Comparison of ENCODE assay signal across 22 cellular contexts in genomic region chr6:3731700-3732099, GRCh38. TPM values are rescaled to one million over a fixed set of nuclear protein-coding genes. Genes with fewer than 3 reads are reported as not detected.
DNase-seq lines count a peak whose midpoint lies in the region; ATAC-seq and TF ChIP-seq lines count a peak whose summit lies in the region.
"Had no signal": no experiment of that assay in that cellular context is flagged by ENCODE, and none has a peak within 500 bp of the region (broad histone marks: within the 10 kb centered on the region; RNA-seq: fewer than 3 reads in every experiment).

No MANE protein-coding gene starts in this region.

- 0 out of 2 replicates have a peak overlapping the region, but pooled peaks have one; percentile 12 for H3K9ac ChIP-seq in GM23248

- 63 to 68% methylated on average over 7 of the region's 7 CpGs for WGBS in GM23248 (ENCODE audit: low coverage in 1 of 2, low lambda C conversion rate in 2 of 2, missing lambda C conversion rate in 2 of 2), 2 experiments

- TF ChIP-seq CTCF in mesothelial cell of epicardium (IDR thresholded peaks at IDR 0.05; ENCODE audit: unreplicated experiment), result no peak

- no peaks in the 10 kb centered on the region for H3K27me3 ChIP-seq in GM23248 (replicated peaks; ENCODE audit: insufficient read depth)
- H3K27me3 ChIP-seq: breast epithelium, uterus had no signal

- H4K20me1 ChIP-seq in GM23248 (ENCODE audit: insufficient read depth), result peaks cover 29% of the 10 kb centered on the region

- H3K9me3 ChIP-seq in GM23248 (ENCODE audit: low read depth) (no peaks in the 10 kb centered on the region), T-helper 17 cell (ENCODE audit: control insufficient read depth, low read length, poor library complexity, severe bottlenecking) (no peaks in the 10 kb centered on the region)
- H3K9me3 ChIP-seq: breast epithelium, uterus had no signal

- H3F3A ChIP-seq in GM23248 (ENCODE audit: insufficient read depth), result peaks cover 86% of the 10 kb centered on the region

- H3K27me3 Mint-ChIP-seq in mesothelial cell of epicardium (ENCODE audit: low read depth) (no peaks in the 10 kb centered on the region), T-helper 17 cell (peaks cover 33% of the 10 kb centered on the region)
- H3K27me3 Mint-ChIP-seq: IgD-negative memory B cell had no signal

- no peak for ATAC-seq in HG02588 (IDR thresholded peaks at IDR 0.05; ENCODE audit: unreplicated experiment)
- ATAC-seq in T-helper 17 cell, result no peak
- ATAC-seq in HG03108 (IDR thresholded peaks at IDR 0.05; ENCODE audit: unreplicated experiment), result no peak
- ATAC-seq: activated CD4-positive, CD25-positive, alpha-beta regulatory T cell treated with anti-CD3 and anti-CD28 coated beads, Interleukin-2, amount 50 U/mL, for 24 hours; activated naive CD8-positive, alpha-beta T cell treated with anti-CD3 and anti-CD28 coated beads, Interleukin-2, amount 50 U/mL, for 24 hours had no signal

- peak overlapping the region; percentile 43 for H3K27ac ChIP-seq in GM23248
- H3K27ac ChIP-seq: C4-2B, uterus had no signal

- no peak overlapping the region for H3K4me3 ChIP-seq in GM23248
- H3K4me3 ChIP-seq: breast epithelium, uterus had no signal

- H3K4me3 Mint-ChIP-seq in mesothelial cell of epicardium (no peak overlapping the region), T-helper 17 cell (no peak overlapping the region)
- H3K4me3 Mint-ChIP-seq: activated CD4-positive, alpha-beta memory T cell treated with anti-CD3 and anti-CD28 coated beads, Interleukin-2, amount 10 ng/mL, durations not matched to agents 7 days and 5 days; activated naive CD8-positive, alpha-beta T cell treated with anti-CD3 and anti-CD28 coated beads, Interleukin-2, amount 50 U/mL, for 24 hours; IgD-negative memory B cell had no signal

- peaks cover 99% of the 10 kb centered on the region for H3K79me2 ChIP-seq in GM23248 (ENCODE audit: insufficient read depth)

- H3K36me3 ChIP-seq in GM23248 (ENCODE audit: low read depth), result peaks cover 65% of the 10 kb centered on the region
- H3K36me3 ChIP-seq: uterus had no signal

- in situ Hi-C loops in GM23248 (cut with MboI), result loop anchor here (5.0 kb wide), 1 partner anchor 449 kb away; no protein-coding TSS in a partner anchor

- H3K9me2 ChIP-seq in GM23248 (ENCODE audit: insufficient read depth), result no peaks in the 10 kb centered on the region

- H3K9me3 Mint-ChIP-seq in mesothelial cell of epicardium, result peaks cover 8% of the 10 kb centered on the region
- H3K9me3 Mint-ChIP-seq: activated naive CD8-positive, alpha-beta T cell treated with anti-CD3 and anti-CD28 coated beads, Interleukin-2, amount 50 U/mL, for 24 hours had no signal

- H3K4me2 ChIP-seq in GM23248 (ENCODE audit: unreplicated experiment), result peak overlapping the region; percentile 30

- peaks cover 11% of the 10 kb centered on the region for H3K4me1 ChIP-seq in GM23248 (ENCODE audit: insufficient read depth)
- H3K4me1 ChIP-seq: uterus had no signal

- H3K4me1 Mint-ChIP-seq in mesothelial cell of epicardium (peaks cover 22% of the 10 kb centered on the region), T-helper 17 cell (peaks cover 12% of the 10 kb centered on the region)
- H3K4me1 Mint-ChIP-seq: activated naive CD8-positive, alpha-beta T cell treated with anti-CD3 and anti-CD28 coated beads, Interleukin-2, amount 50 U/mL, for 24 hours had no signal

- DNase-seq in GM23248 (no peak), NCI-H2171 (lab: John Stamatoyannopoulos, UW) (peak; percentile 36), RPMI8226 (peak; percentile 95), mesothelial cell of epicardium (ENCODE audit: low spot score in 2 of 2, unreplicated experiment in 2 of 2) (no peak), T-helper 17 cell (no peak)
- DNase-seq in stimulated activated naive CD4-positive, alpha-beta T cell treated with Interleukin-2 at 50 U/mL for 16 hours (lab: John Stamatoyannopoulos, UW), result no peak
- DNase-seq: activated CD4-positive, alpha-beta memory T cell treated with anti-CD3 and anti-CD28 coated beads, Interleukin-2, amount 10 ng/mL, durations not matched to agents 7 days and 5 days; activated effector memory CD4-positive, alpha-beta T cell treated with anti-CD3 and anti-CD28 coated beads, Interleukin-2, amount 50 U/mL, for 16 hours; activated naive CD8-positive, alpha-beta T cell treated with anti-CD3 and anti-CD28 coated beads, Interleukin-2, amount 50 U/mL, for 24 hours; cortex of kidney; EL; left cardiac atrium; mesendoderm; naive B cell; NCI-H345; uterus had no signal

- H3K36me3 Mint-ChIP-seq in mesothelial cell of epicardium (peaks cover 45% of the 10 kb centered on the region), T-helper 17 cell (ENCODE audit: low read depth) (peaks cover 8% of the 10 kb centered on the region)

- no peak overlapping the region for H2AFZ ChIP-seq in GM23248

- peak overlapping the region; percentile 91 for H3K27ac Mint-ChIP-seq in mesothelial cell of epicardium
- no peak overlapping the region for H3K27ac Mint-ChIP-seq in T-helper 17 cell
- H3K27ac Mint-ChIP-seq: activated CD4-positive, alpha-beta memory T cell treated with anti-CD3 and anti-CD28 coated beads, Interleukin-2, amount 10 ng/mL, durations not matched to agents 7 days and 5 days; activated naive CD8-positive, alpha-beta T cell treated with anti-CD3 and anti-CD28 coated beads, Interleukin-2, amount 50 U/mL, for 24 hours; IgD-negative memory B cell had no signal

RNA-seq across cellular contexts. Expression of gene PXDC1, which starts 19.8 kb away (rescaled TPM):
- total RNA-seq in GM23248 (2014; rRNA removed; shearing (Covaris generic)), result 167 and 192 TPM in 2 replicates
- polyA plus RNA-seq in GM23248 (2016; fragmentation: Nextera tagmentation; extraction: Ambion mirVana), result 122 and 135 TPM in 2 replicates
- total RNA-seq in mesothelial cell of epicardium (33.1 to 34.5 TPM (median 33.8 TPM) in 3 replicates), T-helper 17 cell (1 to 10 TPM in 1 of 2 donors, under 1 TPM in 1; 0.72 to 3.6 TPM)

Comparison
In these comparisons a context has a peak if more than half of its experiments do, and no peak if none do; other contexts are left out.
1. DNase-seq: peak in NCI-H2171 (single experiment) and RPMI8226 (single experiment); none in GM23248 (single experiment), mesothelial cell of epicardium (0 of 2), T-helper 17 cell (0 of 3) and stimulated activated naive CD4-positive, alpha-beta T cell treated with Interleukin-2 at 50 U/mL for 16 hours (single experiment).